2 cellular contexts compared by ENCODE assay signal in genomic region chr17:1485311-1485747, GRCh38.
TF ChIP-seq lines count a peak whose summit lies in the region.

No MANE protein-coding gene starts in this region.

TF ChIP-seq in IMR-90, 13 proteins besides CTCF, POLR2A, EP300 and RAD21:
- TF ChIP-seq USF2 (IDR thresholded peaks at IDR 0.05; ENCODE audit: low read depth, low read length), result no peak
- TF ChIP-seq CHD1 (IDR thresholded peaks at IDR 0.05; ENCODE audit: low read depth, low read length), result no peak
- no peak for TF ChIP-seq RFX5 (IDR thresholded peaks at IDR 0.05; ENCODE audit: low read depth, low read length)
- TF ChIP-seq ELK1 (IDR thresholded peaks at IDR 0.05; ENCODE audit: borderline replicate concordance, low read depth, low read length), result no peak
- TF ChIP-seq MXI1 (IDR thresholded peaks at IDR 0.05; ENCODE audit: borderline replicate concordance, low read depth, low read length), result 0 out of 2 replicates have a peak, but pooled peaks have one; percentile 40
- no peak for TF ChIP-seq RCOR1 (IDR thresholded peaks at IDR 0.05; ENCODE audit: insufficient replicate concordance, low read length)
TF ChIP-seq in IMR-90: peak in this region for 1.

TF ChIP-seq in GM12891, 5 proteins besides CTCF, POLR2A, EP300 and RAD21:
- no peak for TF ChIP-seq TAF1 (IDR thresholded peaks at IDR 0.05; ENCODE audit: low read depth, low read length)
- TF ChIP-seq SPI1 (IDR thresholded peaks at IDR 0.05; ENCODE audit: low read depth, low read length), result no peak
- no peak for TF ChIP-seq POLR2AphosphoS5 (IDR thresholded peaks at IDR 0.05; ENCODE audit: low read depth, low read length)
- TF ChIP-seq POU2F2 (IDR thresholded peaks at IDR 0.05; ENCODE audit: low read depth, low read length), result no peak
- no peak for TF ChIP-seq PAX5 (IDR thresholded peaks at IDR 0.05; ENCODE audit: insufficient read depth, low read length, severe bottlenecking)
